ENCODE assay signal across 8 cellular contexts in the genomic region with DNA sequence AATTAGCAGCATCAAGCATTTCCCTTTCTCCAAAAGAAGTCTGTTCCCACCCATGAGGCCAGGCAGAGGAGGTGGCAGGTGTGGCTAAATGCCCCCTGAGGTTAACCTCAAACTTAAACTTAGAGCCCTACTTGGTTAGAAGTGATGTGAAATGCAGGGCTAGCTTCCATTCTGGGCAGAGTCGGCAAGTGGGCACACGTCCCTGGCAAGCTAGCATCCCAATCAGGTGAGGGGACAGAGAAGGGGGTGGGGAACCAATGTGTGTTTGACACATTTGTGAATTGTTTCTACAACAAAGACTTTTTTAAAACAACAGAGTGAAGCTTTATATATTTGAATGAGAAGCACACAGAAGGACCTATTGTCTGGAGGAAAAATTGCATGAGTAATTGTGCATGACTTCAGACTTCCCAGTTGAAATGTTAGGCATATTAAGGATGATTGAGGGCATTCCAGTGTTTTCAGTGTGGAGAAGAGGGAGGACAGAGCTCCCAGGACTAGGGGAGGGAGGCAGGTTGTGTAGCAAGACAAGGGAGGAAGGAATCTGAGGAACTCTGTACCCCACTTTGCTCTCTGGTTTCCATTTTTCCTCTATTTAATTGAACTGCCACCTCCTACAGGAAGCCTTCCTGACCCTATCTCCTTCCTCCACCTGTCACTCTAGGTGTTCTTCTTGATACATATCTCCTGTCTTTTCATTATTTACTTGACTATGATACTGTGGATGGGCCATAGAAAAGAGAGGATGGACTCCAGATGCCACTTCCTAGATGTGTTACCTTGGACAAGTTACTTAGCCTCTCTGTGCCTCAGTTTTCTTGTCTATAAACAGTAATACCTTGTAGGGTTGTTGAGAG.
DNase-seq lines count a peak whose midpoint lies in the region; ATAC-seq, FAIRE-seq and TF ChIP-seq lines count a peak whose summit lies in the region.

No MANE protein-coding gene starts in this region.

- peak overlapping the region; percentile 64 for H3K4ac ChIP-seq in IMR-90 (ENCODE audit: low read depth, low read length)

- no peak for TF ChIP-seq RAD21 in IMR-90 (IDR thresholded peaks at IDR 0.05; ENCODE audit: low read length)

- no TSS peak for BruUV-seq in IMR-90 (replicated peaks; lab: Mats Ljungman, UMichigan)
- BruUV-seq in endothelial cell of umbilical vein (replicated peaks; lab: Mats Ljungman, UMichigan): no TSS peak

- H2AK5ac ChIP-seq in IMR-90 (ENCODE audit: low read depth, low read length): peak overlapping the region; percentile 60

- H3K9me3 Mint-ChIP-seq in CD4-positive, alpha-beta T cell: no peaks in the 10 kb centered on the region

- H3K79me2 ChIP-seq in endothelial cell of umbilical vein (ENCODE audit: control insufficient read depth, insufficient read depth, low read length): no peaks in the 10 kb centered on the region

- H3K4me1 ChIP-seq in IMR-90 (ENCODE audit: control insufficient read depth, insufficient read depth, low read length) (peaks cover 18% of the 10 kb centered on the region), endothelial cell of umbilical vein (ENCODE audit: control insufficient read depth, extremely low read depth, insufficient read depth, low read length) (peaks cover 24% of the 10 kb centered on the region), psoas muscle (peaks cover 18% of the 10 kb centered on the region)

- H2AK9ac ChIP-seq in IMR-90 (replicated peaks; ENCODE audit: low read depth, low read length, poor library complexity): peak overlapping the region; percentile 29

- DNase-seq in GM12892 (ENCODE audit: insufficient read length) (no peak), IMR-90 (peak; percentile 53), endothelial cell of umbilical vein (ENCODE audit: low read depth, low spot score) (peak; percentile 65), psoas muscle (no peak), NCI-H82 treated with DMSO at 0.1 percent for 48 hours (lab: John Stamatoyannopoulos, UW; ENCODE audit: unreplicated experiment) (no peak), NCI-H2081 (lab: John Stamatoyannopoulos, UW) (no peak)
- DNase-seq in CD4-positive, alpha-beta T cell: no peak

- no peaks in the 10 kb centered on the region for H3K27me3 Mint-ChIP-seq in CD4-positive, alpha-beta T cell

- H3K9me1 ChIP-seq in IMR-90 (ENCODE audit: insufficient read depth, low read length): peaks cover 16% of the 10 kb centered on the region
- no peaks in the 10 kb centered on the region for H3K9me1 ChIP-seq in endothelial cell of umbilical vein (replicated peaks; ENCODE audit: control insufficient read depth, extremely low read depth, insufficient read depth, low read length)

- dilution Hi-C loops in IMR-90 (cut with HindIII; ENCODE audit: low sequenced_read_pairs, unreplicated experiment): no loop called here
- dilution Hi-C loops in endothelial cell of umbilical vein (cut with MboI; ENCODE audit: extremely low pct_ligation_motif_present, low sequenced_read_pairs): no loop called here

- H3K4me1 Mint-ChIP-seq in CD4-positive, alpha-beta T cell (ENCODE audit: low read depth): peaks cover 20% of the 10 kb centered on the region

- H3K4me2 ChIP-seq in IMR-90 (ENCODE audit: low read depth, low read length) (peak overlapping the region; percentile 65), endothelial cell of umbilical vein (ENCODE audit: insufficient read depth, low read length) (peak overlapping the region; percentile 73)

- peak overlapping the region; percentile 64; the same call in 2 of the 3 replicates for H2BK15ac ChIP-seq in IMR-90 (ENCODE audit: low read depth, low read length)

- no CpG with 5 or more reads among the region's 2 CpGs for WGBS in IMR-90 (ENCODE audit: extremely low coverage in 2 of 2, insufficient read length in 1 of 2), 2 experiments
- 14 to 23% (median 17%) methylated on average over 2 of the region's 2 CpGs for WGBS in psoas muscle, 3 donors

- H4K20me1 ChIP-seq in IMR-90 (ENCODE audit: insufficient read depth, low read length) (no peaks in the 10 kb centered on the region), endothelial cell of umbilical vein (replicated peaks; ENCODE audit: control insufficient read depth, extremely low read depth, insufficient read depth, low read length) (no peaks in the 10 kb centered on the region)

- TF ChIP-seq CTCF in IMR-90 (conservative IDR thresholded peaks at IDR 0.05; ENCODE audit: low read depth, low read length) (no peak), endothelial cell of umbilical vein (IDR thresholded peaks at IDR 0.05; ENCODE audit: extremely low read depth in 1 of 2, insufficient read depth in 1 of 2, low read depth in 1 of 2, low read length in 2 of 2) (no peak), psoas muscle (IDR thresholded peaks at IDR 0.05) (no peak)
- no peak for TF ChIP-seq CTCF in CD4-positive, alpha-beta T cell (IDR thresholded peaks at IDR 0.05)

- intact Hi-C loops in IMR-90 (cut with micrococcal nuclease) (no loop called here), endothelial cell of umbilical vein (cut with micrococcal nuclease) (loop anchor here (1.0 kb wide), 1 partner anchor 110 kb away; no protein-coding TSS in a partner anchor), psoas muscle (cut with DNase I) (no loop called here)
- intact Hi-C loops in CD4-positive, alpha-beta T cell (cut with DNase I, micrococcal nuclease): no loop called here

- no peaks in the 10 kb centered on the region for H3K36me3 Mint-ChIP-seq in CD4-positive, alpha-beta T cell (ENCODE audit: low read depth)

- H3K9me3 ChIP-seq in IMR-90 (ENCODE audit: control insufficient read depth, insufficient read depth, low read length): no peaks in the 10 kb centered on the region
- no peaks in the 10 kb centered on the region for H3K9me3 ChIP-seq in endothelial cell of umbilical vein (replicated peaks; ENCODE audit: control insufficient read depth, insufficient read depth, low read length)
- no peaks in the 10 kb centered on the region for H3K9me3 ChIP-seq in psoas muscle
- H3K9me3 ChIP-seq in CD4-positive, alpha-beta T cell (ENCODE audit: control insufficient read depth, low read length): no peaks in the 10 kb centered on the region

- H3K36me3 ChIP-seq in IMR-90 (ENCODE audit: control insufficient read depth, insufficient read depth, low read length): no peaks in the 10 kb centered on the region
- H3K36me3 ChIP-seq in endothelial cell of umbilical vein (ENCODE audit: control insufficient read depth in 2 of 2, extremely low read depth in 1 of 2, insufficient read depth in 2 of 2, low read length in 2 of 2): no peaks in the 10 kb centered on the region
- H3K36me3 ChIP-seq in psoas muscle (ENCODE audit: insufficient read depth in 1 of 2, low read depth in 1 of 2): no peaks in the 10 kb centered on the region

- H3K27ac ChIP-seq in IMR-90 (ENCODE audit: insufficient read depth, low read length) (peak overlapping the region; percentile 26; the same call in 1 of the 2 replicates), endothelial cell of umbilical vein (ENCODE audit: insufficient read depth, low read depth, low read length) (peak overlapping the region; percentile 94), psoas muscle (peak overlapping the region; percentile 33)
- H3K27ac ChIP-seq in CD4-positive, alpha-beta T cell (ENCODE audit: low read depth, low read length): no peak overlapping the region

- H2BK120ac ChIP-seq in IMR-90 (ENCODE audit: low read depth, low read length): peak overlapping the region; percentile 71; the same call in 1 of the 2 replicates

- peak overlapping the region; percentile 18 to 57; a peak in 1 of 4 replicates for H4K8ac ChIP-seq in IMR-90 (ENCODE audit: low read depth in 2 of 2, low read length in 2 of 2)

- peak overlapping the region; percentile 46 for H2BK5ac ChIP-seq in IMR-90 (ENCODE audit: low read depth, low read length, poor library complexity, severe bottlenecking)

- H3K9ac ChIP-seq in IMR-90 (ENCODE audit: low read depth, low read length): no peak overlapping the region
- H3K9ac ChIP-seq in endothelial cell of umbilical vein (replicated peaks; ENCODE audit: extremely low read depth, insufficient read depth, low read length): peak overlapping the region; percentile 81

- peak overlapping the region; percentile 39; the same call in 1 of the 2 replicates for H3K14ac ChIP-seq in IMR-90 (replicated peaks; ENCODE audit: low read depth, low read length)

- ATAC-seq in IMR-90 (ENCODE audit: low read depth) (peak; percentile 54), psoas muscle (no peak), GM19455 (IDR thresholded peaks at IDR 0.05; ENCODE audit: unreplicated experiment) (no peak)
- ATAC-seq in CD4-positive, alpha-beta T cell (ENCODE audit: poor library complexity): no peak

- H3K4me3 Mint-ChIP-seq in CD4-positive, alpha-beta T cell: no peak overlapping the region

- TF ChIP-seq POLR2A in GM12892 (IDR thresholded peaks at IDR 0.05; ENCODE audit: low read depth, low read length) (no peak), IMR-90 (IDR thresholded peaks at IDR 0.05; ENCODE audit: low read depth, low read length) (no peak), endothelial cell of umbilical vein (IDR thresholded peaks at IDR 0.05; ENCODE audit: low read depth, low read length) (no peak)

- in situ Hi-C loops in IMR-90 (cut with MboI; ENCODE audit: low sequenced_read_pairs): no loop called here

- CTCF ChIA-PET in IMR-90 (lab: Yijun Ruan, JAX) (no interaction called here), endothelial cell of umbilical vein (lab: Charles Lee) (interaction anchor here (0.9 to 3.0 kb wide), 9 partner anchors 10 to 110 kb away, joined by 3 to 16 read pairs (median 4); no protein-coding TSS in a partner anchor)
- CTCF ChIA-PET in CD4-positive, alpha-beta T cell (lab: Charles Lee): interaction anchor here (1.5 kb wide), 1 partner anchor 110 kb away, joined by 4 read pairs; no protein-coding TSS in a partner anchor

- no peak overlapping the region for H3K4me3 ChIP-seq in IMR-90 (ENCODE audit: insufficient read depth, low read depth, low read length)
- H3K4me3 ChIP-seq in endothelial cell of umbilical vein (replicated peaks in 1 of 3; ENCODE audit: insufficient read depth in 1 of 3, low read depth in 1 of 3, low read length in 3 of 3): no peak overlapping the region
- no peak overlapping the region for H3K4me3 ChIP-seq in psoas muscle

- H2AFZ ChIP-seq in IMR-90 (replicated peaks; ENCODE audit: low read length, poor library complexity) (peak overlapping the region; percentile 61), endothelial cell of umbilical vein (ENCODE audit: low read depth, low read length) (peak overlapping the region; percentile 63)

- peak overlapping the region; percentile 43; the same call in 1 of the 2 replicates for H2BK20ac ChIP-seq in IMR-90 (ENCODE audit: low read depth, low read length)

- H3K27me3 ChIP-seq in IMR-90 (ENCODE audit: control insufficient read depth, insufficient read depth, low read length): no peaks in the 10 kb centered on the region
- no peaks in the 10 kb centered on the region for H3K27me3 ChIP-seq in endothelial cell of umbilical vein (ENCODE audit: control insufficient read depth in 2 of 2, insufficient read depth in 2 of 2, low read length in 2 of 2)
- H3K27me3 ChIP-seq in psoas muscle (ENCODE audit: insufficient read depth in 3 of 3, low read length in 2 of 3): no peaks in the 10 kb centered on the region
- no peaks in the 10 kb centered on the region for H3K27me3 ChIP-seq in CD4-positive, alpha-beta T cell (ENCODE audit: control insufficient read depth, insufficient read depth, low read length)

- peak overlapping the region; percentile 17; the same call in 1 of the 2 replicates for H4K5ac ChIP-seq in IMR-90 (ENCODE audit: low read depth, low read length)

- peak overlapping the region; percentile 6 for H3K18ac ChIP-seq in IMR-90 (ENCODE audit: low read depth, low read length)

- POLR2A ChIA-PET in IMR-90 (lab: Charles Lee; ENCODE audit: unreplicated experiment) (interaction anchor here (0.6 kb wide), 1 partner anchor 10 kb away, joined by 3 read pairs; no protein-coding TSS in a partner anchor), endothelial cell of umbilical vein (lab: Charles Lee) (interaction anchor here (1.2 kb wide), 1 partner anchor 21 kb away, joined by 4 read pairs; no protein-coding TSS in a partner anchor)
- POLR2A ChIA-PET in CD4-positive, alpha-beta T cell (lab: Charles Lee): no interaction called here

- H3K27ac Mint-ChIP-seq in CD4-positive, alpha-beta T cell: no peak overlapping the region

- H3K56ac ChIP-seq in IMR-90 (ENCODE audit: extremely low read depth, insufficient read depth, low read length): no peak overlapping the region

- no peak overlapping the region; the same call in 1 of the 2 replicates for H3K23ac ChIP-seq in IMR-90 (ENCODE audit: low read depth, low read length)

- peak overlapping the region; percentile 26; the same call in 1 of the 2 replicates for H4K91ac ChIP-seq in IMR-90 (ENCODE audit: insufficient read depth, low read depth, low read length)

- FAIRE-seq in GM12892 (lab: Jason Lieb, UNC) (peak; percentile 82), endothelial cell of umbilical vein (lab: Jason Lieb, UNC) (peak; percentile 82)

- H3K79me1 ChIP-seq in IMR-90 (ENCODE audit: low read depth in 1 of 2, low read length in 2 of 2): 0 out of 4 replicates have a peak, but pooled peaks cover 0 to 2% of the 10 kb centered on the region in 2 experiments

Comparison
In these comparisons a context has a peak if more than half of its experiments do, and no peak if none do; other contexts are left out.
1. DNase-seq: peak in IMR-90 (single experiment) and endothelial cell of umbilical vein (single experiment); none in GM12892 (single experiment), psoas muscle (0 of 2), NCI-H82 treated with DMSO at 0.1 percent for 48 hours (single experiment), NCI-H2081 (0 of 2) and CD4-positive, alpha-beta T cell (0 of 10).